ENCODE assay signal across 9 cellular contexts in the genomic region with DNA sequence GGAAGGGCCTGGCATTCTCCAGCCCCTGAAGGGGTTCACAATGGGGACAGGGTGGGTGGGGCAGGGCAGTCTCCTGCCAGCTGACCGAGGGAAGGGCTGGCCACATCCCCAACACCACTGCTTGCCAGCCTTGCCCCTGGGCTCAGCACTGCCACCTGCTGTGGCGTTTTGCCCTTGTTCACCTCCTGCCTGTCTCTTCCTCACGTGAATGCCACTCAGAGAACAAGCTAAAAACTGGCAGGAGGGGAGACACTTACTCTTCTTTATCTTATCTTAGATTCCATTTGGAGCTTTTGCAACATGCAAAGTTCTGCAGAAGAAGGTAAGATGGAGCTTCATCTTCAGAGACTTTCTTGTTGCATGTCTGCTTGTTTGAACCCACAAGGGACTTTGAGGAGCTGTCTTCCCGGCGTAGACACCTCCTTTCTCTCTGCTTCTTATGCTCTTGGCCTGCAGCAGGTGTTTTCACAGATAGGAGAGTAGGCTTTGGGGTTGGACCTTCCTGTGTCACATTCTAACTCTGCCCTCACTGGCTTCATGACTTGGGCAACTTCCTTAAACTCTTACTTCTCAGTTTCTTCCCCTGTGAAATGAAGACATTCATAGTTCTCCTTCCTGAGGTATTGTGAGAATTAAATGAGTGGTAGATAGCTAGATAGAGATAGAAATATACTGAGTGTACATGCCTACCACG. TPM values are rescaled to one million over a fixed set of nuclear protein-coding genes. Genes with fewer than 3 reads are reported as not detected.
DNase-seq lines count a peak whose midpoint lies in the region; ATAC-seq and TF ChIP-seq lines count a peak whose summit lies in the region.
"Had no signal": no experiment of that assay in that cellular context is flagged by ENCODE, and none has a peak within 500 bp of the region (broad histone marks: within the 10 kb centered on the region; RNA-seq: fewer than 3 reads in every experiment).

No MANE protein-coding gene starts in this region.

- no peak for ATAC-seq in GM18505 (IDR thresholded peaks at IDR 0.05; ENCODE audit: unreplicated experiment)

- DNase-seq in activated CD8-positive, alpha-beta memory T cell treated with anti-CD3 and anti-CD28 coated beads for 24 hours: peak; percentile 64
- DNase-seq in activated CD8-positive, alpha-beta memory T cell treated with anti-CD3 and anti-CD28 coated beads, Interleukin-2, amount 50 U/mL, for 48 hours: no peak
- DNase-seq in NOMO-1 treated with DMSO at 0.1 percent for 48 hours (lab: John Stamatoyannopoulos, UW; ENCODE audit: unreplicated experiment) (peak; percentile 89), dermis blood vessel endothelial cell (peak; percentile 53), NCI-H510A treated with DMSO at 0.1 percent for 48 hours (lab: John Stamatoyannopoulos, UW) (no peak), NCI-H2107 (lab: John Stamatoyannopoulos, UW) (no peak)
- peak; percentile 18 for DNase-seq in stimulated activated CD4-positive, alpha-beta T cell treated with anti-CD3 and anti-CD28 coated beads, Interleukin-1b, Interleukin-23, amount 100 ng/mL, for 48 hours
- DNase-seq: SHP77 treated with DMSO at 0.1 percent for 48 hours had no signal

- TF ChIP-seq POLR2A in GM18505 (IDR thresholded peaks at IDR 0.05; ENCODE audit: borderline replicate concordance, extremely low read depth, insufficient read depth, insufficient read length): no peak

RNA-seq across cellular contexts. Expression of gene LRSAM1, which starts 4.1 kb away (rescaled TPM):
- total RNA-seq in dermis blood vessel endothelial cell: 15.7 and 16.2 TPM in 2 replicates

RNA-seq across cellular contexts. Expression of gene RPL12, which starts 4.2 kb away (rescaled TPM):
- total RNA-seq in dermis blood vessel endothelial cell: 969 and 1,693 TPM in 2 replicates

RNA-seq across cellular contexts. Expression of gene ZNF79, which starts 31.3 kb away (rescaled TPM):
- 11.8 and 14.8 TPM in 2 replicates for total RNA-seq in dermis blood vessel endothelial cell

RNA-seq across cellular contexts. Expression of gene SLC2A8, which starts 58.5 kb away (rescaled TPM):
- 10.1 and 11.9 TPM in 2 replicates for total RNA-seq in dermis blood vessel endothelial cell

Comparison
In these comparisons a context has a peak if more than half of its experiments do, and no peak if none do; other contexts are left out.
1. DNase-seq: peak in activated CD8-positive, alpha-beta memory T cell treated with anti-CD3 and anti-CD28 coated beads for 24 hours (single experiment), NOMO-1 treated with DMSO at 0.1 percent for 48 hours (single experiment), dermis blood vessel endothelial cell (single experiment) and stimulated activated CD4-positive, alpha-beta T cell treated with anti-CD3 and anti-CD28 coated beads, Interleukin-1b, Interleukin-23, amount 100 ng/mL, for 48 hours (single experiment); none in activated CD8-positive, alpha-beta memory T cell treated with anti-CD3 and anti-CD28 coated beads, Interleukin-2, amount 50 U/mL, for 48 hours (single experiment), NCI-H510A treated with DMSO at 0.1 percent for 48 hours (single experiment) and NCI-H2107 (single experiment).